In the genomic region with DNA sequence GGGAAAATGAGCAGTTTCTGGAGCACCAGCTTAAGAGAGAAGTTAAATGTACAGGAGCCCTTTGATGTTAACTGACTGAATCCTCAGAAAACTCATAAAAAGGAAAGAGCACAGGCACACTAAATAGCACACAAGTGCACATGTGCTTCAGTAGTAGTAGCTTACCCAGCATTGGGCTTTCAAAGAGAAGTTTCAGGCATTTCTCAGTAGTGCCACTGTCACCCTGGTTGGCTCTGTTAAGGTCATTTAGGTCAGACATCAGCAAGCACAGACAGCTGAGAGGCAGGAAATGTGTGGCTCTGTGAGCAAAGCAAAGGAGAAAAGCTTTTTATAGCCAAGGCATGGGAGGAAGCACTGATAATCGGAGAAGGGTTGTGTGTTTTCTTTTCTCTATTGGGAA, we compare ENCODE assay signal across 1 cellular context.
TF ChIP-seq lines count a peak whose summit lies in the region.

No MANE protein-coding gene starts in this region.

TF ChIP-seq in HEK293, 187 proteins besides CTCF, POLR2A, EP300 and RAD21 (continued from another document):
- TF ChIP-seq, protein P1, sequence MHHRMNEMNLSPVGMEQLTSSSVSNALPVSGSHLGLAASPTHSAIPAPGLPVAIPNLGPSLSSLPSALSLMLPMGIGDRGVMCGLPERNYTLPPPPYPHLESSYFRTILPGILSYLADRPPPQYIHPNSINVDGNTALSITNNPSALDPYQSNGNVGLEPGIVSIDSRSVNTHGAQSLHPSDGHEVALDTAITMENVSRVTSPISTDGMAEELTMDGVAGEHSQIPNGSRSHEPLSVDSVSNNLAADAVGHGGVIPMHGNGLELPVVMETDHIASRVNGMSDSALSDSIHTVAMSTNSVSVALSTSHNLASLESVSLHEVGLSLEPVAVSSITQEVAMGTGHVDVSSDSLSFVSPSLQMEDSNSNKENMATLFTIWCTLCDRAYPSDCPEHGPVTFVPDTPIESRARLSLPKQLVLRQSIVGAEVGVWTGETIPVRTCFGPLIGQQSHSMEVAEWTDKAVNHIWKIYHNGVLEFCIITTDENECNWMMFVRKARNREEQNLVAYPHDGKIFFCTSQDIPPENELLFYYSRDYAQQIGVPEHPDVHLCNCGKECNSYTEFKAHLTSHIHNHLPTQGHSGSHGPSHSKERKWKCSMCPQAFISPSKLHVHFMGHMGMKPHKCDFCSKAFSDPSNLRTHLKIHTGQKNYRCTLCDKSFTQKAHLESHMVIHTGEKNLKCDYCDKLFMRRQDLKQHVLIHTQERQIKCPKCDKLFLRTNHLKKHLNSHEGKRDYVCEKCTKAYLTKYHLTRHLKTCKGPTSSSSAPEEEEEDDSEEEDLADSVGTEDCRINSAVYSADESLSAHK (tag by site-specific recombination; IDR thresholded peaks at IDR 0.05) = peak; percentile 70; the same call in 1 of the 2 replicates
- TF ChIP-seq ZSCAN23 (tag by site-specific recombination; IDR thresholded peaks at IDR 0.05) (no peak), ZSCAN16 (tag by site-specific recombination; IDR thresholded peaks at IDR 0.05) (no peak), ZNF843 (tag by site-specific recombination; IDR thresholded peaks at IDR 0.05) (no peak), FEZF1 (tag by site-specific recombination; IDR thresholded peaks at IDR 0.05) (peak; percentile 66), ZBTB8A (tag by site-specific recombination; IDR thresholded peaks at IDR 0.05) (no peak), ZNF23 (tag by site-specific recombination; IDR thresholded peaks at IDR 0.05; ENCODE audit: borderline replicate concordance) (no peak), PRDM1 (tag by site-specific recombination; IDR thresholded peaks at IDR 0.05) (no peak), ZNF239 (tag by site-specific recombination; IDR thresholded peaks at IDR 0.05) (no peak), TRIM28 (IDR thresholded peaks at IDR 0.05; ENCODE audit: borderline replicate concordance, low read length) (0 out of 2 replicates have a peak, but pooled peaks have one; percentile 29)
- TF ChIP-seq, protein P2, sequence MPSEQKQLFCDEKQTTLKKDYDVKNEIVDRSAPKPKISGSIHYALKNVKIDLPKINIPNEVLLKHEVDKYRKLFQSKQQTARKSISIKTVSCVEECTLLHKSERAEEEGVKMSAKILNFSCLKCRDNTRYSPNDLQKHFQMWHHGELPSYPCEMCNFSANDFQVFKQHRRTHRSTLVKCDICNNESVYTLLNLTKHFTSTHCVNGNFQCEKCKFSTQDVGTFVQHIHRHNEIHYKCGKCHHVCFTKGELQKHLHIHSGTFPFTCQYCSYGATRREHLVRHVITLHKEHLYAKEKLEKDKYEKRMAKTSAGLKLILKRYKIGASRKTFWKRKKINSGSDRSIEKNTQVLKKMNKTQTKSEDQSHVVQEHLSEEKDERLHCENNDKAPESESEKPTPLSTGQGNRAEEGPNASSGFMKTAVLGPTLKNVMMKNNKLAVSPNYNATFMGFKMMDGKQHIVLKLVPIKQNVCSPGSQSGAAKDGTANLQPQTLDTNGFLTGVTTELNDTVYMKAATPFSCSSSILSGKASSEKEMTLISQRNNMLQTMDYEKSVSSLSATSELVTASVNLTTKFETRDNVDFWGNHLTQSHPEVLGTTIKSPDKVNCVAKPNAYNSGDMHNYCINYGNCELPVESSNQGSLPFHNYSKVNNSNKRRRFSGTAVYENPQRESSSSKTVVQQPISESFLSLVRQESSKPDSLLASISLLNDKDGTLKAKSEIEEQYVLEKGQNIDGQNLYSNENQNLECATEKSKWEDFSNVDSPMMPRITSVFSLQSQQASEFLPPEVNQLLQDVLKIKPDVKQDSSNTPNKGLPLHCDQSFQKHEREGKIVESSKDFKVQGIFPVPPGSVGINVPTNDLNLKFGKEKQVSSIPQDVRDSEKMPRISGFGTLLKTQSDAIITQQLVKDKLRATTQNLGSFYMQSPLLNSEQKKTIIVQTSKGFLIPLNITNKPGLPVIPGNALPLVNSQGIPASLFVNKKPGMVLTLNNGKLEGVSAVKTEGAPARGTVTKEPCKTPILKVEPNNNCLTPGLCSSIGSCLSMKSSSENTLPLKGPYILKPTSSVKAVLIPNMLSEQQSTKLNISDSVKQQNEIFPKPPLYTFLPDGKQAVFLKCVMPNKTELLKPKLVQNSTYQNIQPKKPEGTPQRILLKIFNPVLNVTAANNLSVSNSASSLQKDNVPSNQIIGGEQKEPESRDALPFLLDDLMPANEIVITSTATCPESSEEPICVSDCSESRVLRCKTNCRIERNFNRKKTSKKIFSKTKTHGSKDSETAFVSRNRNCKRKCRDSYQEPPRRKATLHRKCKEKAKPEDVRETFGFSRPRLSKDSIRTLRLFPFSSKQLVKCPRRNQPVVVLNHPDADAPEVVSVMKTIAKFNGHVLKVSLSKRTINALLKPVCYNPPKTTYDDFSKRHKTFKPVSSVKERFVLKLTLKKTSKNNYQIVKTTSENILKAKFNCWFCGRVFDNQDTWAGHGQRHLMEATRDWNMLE (tag by site-specific recombination; conservative IDR thresholded peaks at IDR 0.05; ENCODE audit: low read depth) = no peak
